10 cellular contexts compared by ENCODE assay signal in genomic region chr17:74433421-74434121, GRCh38. TPM values are rescaled to one million over a fixed set of nuclear protein-coding genes. Genes with fewer than 3 reads are reported as not detected.
A peak's percentile ranks its signal among the peaks of the same experiment; 100 is the strongest.
DNase-seq lines count a peak whose midpoint lies in the region; ATAC-seq and TF ChIP-seq lines count a peak whose summit lies in the region.
"Had no signal": no experiment of that assay in that cellular context is flagged by ENCODE, and none has a peak within 500 bp of the region (broad histone marks: within the 10 kb centered on the region; RNA-seq: fewer than 3 reads in every experiment).

No MANE protein-coding gene starts in this region.

- peaks cover 59% of the 10 kb centered on the region for H3K4me1 ChIP-seq in mucosa of stomach (ENCODE audit: control insufficient read depth, insufficient read depth, low read length)
- peaks cover 9% of the 10 kb centered on the region for H3K4me1 ChIP-seq in upper lobe of right lung
- H3K4me1 ChIP-seq in effector memory CD4-positive, alpha-beta T cell (ENCODE audit: control insufficient read depth, insufficient read depth, low read length, poor library complexity, severe bottlenecking), result peaks cover 19% of the 10 kb centered on the region

- peak overlapping the region; percentile 97 for H3K9ac ChIP-seq in mucosa of stomach (ENCODE audit: low read length)

- TF ChIP-seq CTCF in fibroblast of pulmonary artery (IDR thresholded peaks at IDR 0.05; ENCODE audit: low read length, missing control alignments), result no peak
- TF ChIP-seq CTCF in upper lobe of right lung (IDR thresholded peaks at IDR 0.05), result no peak

- H3K27me3 ChIP-seq in mucosa of stomach (ENCODE audit: control insufficient read depth, insufficient read depth, low read length), result peaks cover 10% of the 10 kb centered on the region
- H3K27me3 ChIP-seq in upper lobe of right lung, result peaks cover 23% of the 10 kb centered on the region
- peaks cover 38% of the 10 kb centered on the region for H3K27me3 ChIP-seq in effector memory CD4-positive, alpha-beta T cell (replicated peaks; ENCODE audit: control insufficient read depth, insufficient read depth, low read length, poor library complexity, severe bottlenecking)

- H3K36me3 ChIP-seq in mucosa of stomach (ENCODE audit: control insufficient read depth, insufficient read depth, low read length) (no peaks in the 10 kb centered on the region), upper lobe of right lung (no peaks in the 10 kb centered on the region)
- no peaks in the 10 kb centered on the region for H3K36me3 ChIP-seq in effector memory CD4-positive, alpha-beta T cell (ENCODE audit: control insufficient read depth, insufficient read depth, low read length)

- H3K4me3 ChIP-seq in fibroblast of pulmonary artery (replicated peaks; ENCODE audit: low read depth, low read length) (peak overlapping the region; percentile 59), mucosa of stomach (ENCODE audit: low read length) (peak overlapping the region; percentile 49), upper lobe of right lung (peak overlapping the region; percentile 65)
- no peak overlapping the region for H3K4me3 ChIP-seq in effector memory CD4-positive, alpha-beta T cell (ENCODE audit: insufficient read depth, low read depth, low read length, poor library complexity, severe bottlenecking)

- H3K27ac ChIP-seq in upper lobe of right lung, result peak overlapping the region; percentile 95
- no peak overlapping the region for H3K27ac ChIP-seq in effector memory CD4-positive, alpha-beta T cell (ENCODE audit: insufficient read depth, low read length, poor library complexity, severe bottlenecking)

- intact Hi-C loops in upper lobe of right lung (cut with DNase I), result no loop called here

- no peaks in the 10 kb centered on the region for H3K9me3 ChIP-seq in mucosa of stomach (ENCODE audit: control insufficient read depth, low read length)
- no peaks in the 10 kb centered on the region for H3K9me3 ChIP-seq in upper lobe of right lung
- no peaks in the 10 kb centered on the region for H3K9me3 ChIP-seq in effector memory CD4-positive, alpha-beta T cell (ENCODE audit: control insufficient read depth, low read length)

- DNase-seq in DMS53 (lab: John Stamatoyannopoulos, UW) (peak; percentile 44), DMS53 treated with DMSO at 0.1 percent for 48 hours (lab: John Stamatoyannopoulos, UW; ENCODE audit: unreplicated experiment) (no peak), fibroblast of pulmonary artery (ENCODE audit: low read depth) (peak; percentile 21), upper lobe of right lung (no peak)
- no peak for DNase-seq in stimulated activated CD4-positive, alpha-beta T cell treated with anti-CD3 and anti-CD28 coated beads, Interleukin-1b, Interleukin-23, amount 100 ng/mL, for 48 hours
- DNase-seq in effector memory CD4-positive, alpha-beta T cell, result no peak
- DNase-seq: OCI-M1 had no signal

- ATAC-seq in upper lobe of right lung (no peak), GM21423 (IDR thresholded peaks at IDR 0.05; ENCODE audit: unreplicated experiment) (no peak)

RNA-seq across cellular contexts. Expression of gene GPRC5C, which starts 1.7 kb away (rescaled TPM):
- total RNA-seq in upper lobe of right lung, result 48.6 TPM

RNA-seq across cellular contexts. Expression of gene CD300A, which starts 32.9 kb away (rescaled TPM):
- 17.5 TPM for total RNA-seq in upper lobe of right lung
- total RNA-seq: A172 had no signal

Comparison
In these comparisons a context has a peak if more than half of its experiments do, and no peak if none do; other contexts are left out.
1. DNase-seq: peak in DMS53 (single experiment) and fibroblast of pulmonary artery (single experiment); none in DMS53 treated with DMSO at 0.1 percent for 48 hours (single experiment), upper lobe of right lung (single experiment), stimulated activated CD4-positive, alpha-beta T cell treated with anti-CD3 and anti-CD28 coated beads, Interleukin-1b, Interleukin-23, amount 100 ng/mL, for 48 hours (single experiment) and effector memory CD4-positive, alpha-beta T cell (0 of 3).